17 cellular contexts compared by ENCODE assay signal in genomic region chr2:100982431-100982861, GRCh38. TPM values are rescaled to one million over a fixed set of nuclear protein-coding genes. Genes with fewer than 3 reads are reported as not detected.
DNase-seq lines count a peak whose midpoint lies in the region; ATAC-seq and TF ChIP-seq lines count a peak whose summit lies in the region.
"Had no signal": no experiment of that assay in that cellular context is flagged by ENCODE, and none has a peak within 500 bp of the region (broad histone marks: within the 10 kb centered on the region; RNA-seq: fewer than 3 reads in every experiment).

No MANE protein-coding gene starts in this region.

- no peak overlapping the region for H4K5ac ChIP-seq in mesendoderm (ENCODE audit: low read length)

- H2AK5ac ChIP-seq in mesendoderm (ENCODE audit: low read length) = no peak overlapping the region

- H3K23ac ChIP-seq in mesendoderm (ENCODE audit: low read length) = no peak overlapping the region

- H3K27ac Mint-ChIP-seq in brain (peak overlapping the region in 4 of 5 experiments; percentile 9 to 84 (median 56)), type B pancreatic cell (no peak overlapping the region)
- H3K27ac Mint-ChIP-seq: CD4-positive, alpha-beta T cell had no signal

- no peak overlapping the region for H3K4ac ChIP-seq in mesendoderm (ENCODE audit: low read depth, low read length)

- no peak overlapping the region for H3K4me2 ChIP-seq in mesendoderm (ENCODE audit: low read length)

- H3K4me3 Mint-ChIP-seq in brain (no peak overlapping the region), type B pancreatic cell (no peak overlapping the region)
- H3K4me3 Mint-ChIP-seq: CD4-positive, alpha-beta T cell had no signal

- H3K27me3 ChIP-seq in H7 (ENCODE audit: control insufficient read depth, insufficient read depth, low read length) (no peaks in the 10 kb centered on the region; the same call in 1 of the 2 replicates), mesendoderm (ENCODE audit: insufficient read depth, low read length, poor library complexity) (no peaks in the 10 kb centered on the region), brain microvascular endothelial cell (replicated peaks) (no peaks in the 10 kb centered on the region)
- H3K27me3 ChIP-seq: BE2C had no signal

- DNase-seq in Ammon's horn (ENCODE audit: low spot score) (peak; percentile 44), H7 (peak; percentile 62), mesendoderm (peak; percentile 10), type B pancreatic cell (ENCODE audit: extremely low spot score, unreplicated experiment) (no peak), brain microvascular endothelial cell (no peak), iPS-NIHi11 (ENCODE audit: low spot score) (no peak)
- DNase-seq: BE2C; CD4-positive, alpha-beta T cell; KBM-7; NCI-H1417 treated with DMSO at 0.1 percent for 48 hours; NCI-H1930; NCI-H2171 treated with DMSO at 0.1 percent for 48 hours; NCI-H774 had no signal

- no peak overlapping the region for H2BK5ac ChIP-seq in mesendoderm (ENCODE audit: low read length)

- H3K4me3 ChIP-seq in H7 (ENCODE audit: insufficient read depth, low read depth, low read length) (no peak overlapping the region), mesendoderm (ENCODE audit: low read length) (no peak overlapping the region), brain microvascular endothelial cell (ENCODE audit: low read depth, low read length) (no peak overlapping the region)

- H3K9ac ChIP-seq in mesendoderm (ENCODE audit: low read length) = no peak overlapping the region

- H3K18ac ChIP-seq in mesendoderm (ENCODE audit: low read length) = no peak overlapping the region

- no peak overlapping the region for H3K27ac ChIP-seq in mesendoderm (ENCODE audit: low read depth, low read length)
- H3K27ac ChIP-seq in brain microvascular endothelial cell = no peak overlapping the region

- H3K4me1 Mint-ChIP-seq in brain (peaks cover 36% of the 10 kb centered on the region), type B pancreatic cell (ENCODE audit: unreplicated experiment) (peaks cover 16% of the 10 kb centered on the region)

- H3K36me3 ChIP-seq in H7 (replicated peaks; ENCODE audit: control insufficient read depth, insufficient read depth, low read length) (no peaks in the 10 kb centered on the region), mesendoderm (ENCODE audit: control insufficient read depth, insufficient read depth, low read length) (no peaks in the 10 kb centered on the region), brain microvascular endothelial cell (replicated peaks) (peaks cover 31% of the 10 kb centered on the region)
- H3K36me3 ChIP-seq: BE2C had no signal

- ATAC-seq in HG03097 (IDR thresholded peaks at IDR 0.05; ENCODE audit: low FRiP score, unreplicated experiment) = no peak
- ATAC-seq: HCT116, Right ventricle myocardium inferior had no signal

- no peak overlapping the region for H2BK15ac ChIP-seq in mesendoderm (replicated peaks; ENCODE audit: low read depth)

- peak overlapping the region; percentile 3 for H3K56ac ChIP-seq in mesendoderm (ENCODE audit: low read length)

- H3K27me3 Mint-ChIP-seq in brain (no peaks in the 10 kb centered on the region), type B pancreatic cell (peaks cover 6% of the 10 kb centered on the region)
- H3K27me3 Mint-ChIP-seq: CD4-positive, alpha-beta T cell had no signal

- no peak overlapping the region for H4K8ac ChIP-seq in mesendoderm (ENCODE audit: low read depth, low read length)

- WGBS in mesendoderm (ENCODE audit: extremely low coverage, insufficient coverage, low lambda C conversion rate) = no CpG with 5 or more reads among the region's 8 CpGs

- H3K9me3 Mint-ChIP-seq in brain (no peaks in the 10 kb centered on the region), type B pancreatic cell (no peaks in the 10 kb centered on the region)
- H3K9me3 Mint-ChIP-seq: CD4-positive, alpha-beta T cell had no signal

- H3K79me1 ChIP-seq in mesendoderm (ENCODE audit: low read length) = no peaks in the 10 kb centered on the region

- H2BK120ac ChIP-seq in mesendoderm (ENCODE audit: low read depth, low read length) = no peak overlapping the region

- H3K36me3 Mint-ChIP-seq in brain (peaks cover 4% of the 10 kb centered on the region), type B pancreatic cell (peaks cover 4% of the 10 kb centered on the region)

- TF ChIP-seq CTCF in brain (conservative IDR thresholded peaks at IDR 0.05) (peak in 1 of 2 experiments; percentile 15), type B pancreatic cell (conservative IDR thresholded peaks at IDR 0.05) (no peak), brain microvascular endothelial cell (IDR thresholded peaks at IDR 0.05; ENCODE audit: low read depth, low read length, missing control alignments) (no peak)

- no peaks in the 10 kb centered on the region for H3K79me2 ChIP-seq in mesendoderm (ENCODE audit: control insufficient read depth, insufficient read depth, low read length)

- H3K4me1 ChIP-seq in mesendoderm (ENCODE audit: control insufficient read depth, low read depth, low read length) = no peaks in the 10 kb centered on the region
- H3K4me1 ChIP-seq: BE2C had no signal

- in situ Hi-C loops in brain microvascular endothelial cell (cut with HindIII; ENCODE audit: low pct_ligation_motif_present, low sequenced_read_pairs) = no loop called here

RNA-seq across cellular contexts. Expression of gene RPL31, which starts 19.6 kb away (rescaled TPM):
- 865 and 1,238 TPM in 2 replicates for total RNA-seq in H7 (2014; rRNA removed; shearing (Covaris generic))
- 2,506 TPM for polyA plus RNA-seq in brain (ENCODE audit: insufficient read depth, low read depth, low replicate concordance)
- polyA plus RNA-seq in mesendoderm (2013, experiment 1 of 2) = 1,661 TPM
- polyA plus RNA-seq in mesendoderm (2013, experiment 2 of 2) = 1,744 TPM
- total RNA-seq in type B pancreatic cell (ENCODE audit: low replicate concordance) = 1,718 and 2,012 TPM in 2 replicates

Comparison
In these comparisons a context has a peak if more than half of its experiments do, and no peak if none do; other contexts are left out.
1. DNase-seq: peak in Ammon's horn (single experiment), H7 (single experiment) and mesendoderm (single experiment); none in type B pancreatic cell (single experiment), brain microvascular endothelial cell (single experiment) and iPS-NIHi11 (single experiment).